In the genomic region with DNA sequence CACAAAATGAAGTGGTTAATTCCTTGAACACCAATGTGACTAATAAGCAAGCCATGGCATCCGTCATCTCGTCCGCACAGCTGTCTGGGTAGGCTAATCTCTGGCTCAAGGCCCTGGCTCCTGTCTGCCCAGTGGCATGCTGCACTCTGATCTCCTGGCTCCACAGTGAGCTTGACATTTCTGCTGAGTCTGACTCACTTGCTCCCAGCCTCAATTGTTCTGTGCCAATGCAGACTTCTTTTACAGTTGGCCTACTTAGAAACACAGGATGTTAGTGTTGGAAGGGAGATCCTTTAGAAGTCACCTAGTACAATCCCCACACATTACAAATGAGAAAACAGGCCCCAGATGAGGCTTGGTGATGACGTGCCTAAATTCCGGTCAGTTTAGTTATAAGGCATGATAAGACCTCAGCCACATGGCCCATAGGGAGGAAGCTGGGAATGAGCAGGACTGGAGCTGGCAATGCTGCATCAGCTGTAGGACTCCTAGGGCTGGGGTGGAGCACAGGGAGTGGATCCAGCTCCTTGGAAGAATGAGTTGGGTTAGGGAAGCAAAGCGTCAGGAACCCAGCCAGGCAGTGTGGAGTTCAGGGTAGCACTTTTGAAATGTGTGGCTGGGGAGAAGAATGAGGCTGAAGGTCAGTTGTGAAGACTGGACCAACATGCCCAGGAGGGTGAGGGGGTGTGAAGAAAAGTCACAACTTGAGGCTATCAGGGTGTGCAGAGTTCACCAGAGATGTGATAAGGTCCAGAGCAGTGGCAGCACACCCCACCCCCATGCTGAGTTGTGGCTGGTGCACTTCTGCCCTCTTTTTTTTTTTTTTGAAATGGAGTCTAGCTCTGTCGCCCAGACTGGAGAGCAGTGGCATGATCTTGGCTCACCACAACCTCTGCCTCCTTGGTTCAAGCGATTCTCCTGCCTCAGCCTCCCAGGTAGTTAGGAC, we compare ENCODE assay signal across 10 cellular contexts.
DNase-seq lines count a peak whose midpoint lies in the region; ATAC-seq and TF ChIP-seq lines count a peak whose summit lies in the region.
"Had no signal": no experiment of that assay in that cellular context is flagged by ENCODE, and none has a peak within 500 bp of the region (broad histone marks: within the 10 kb centered on the region; RNA-seq: fewer than 3 reads in every experiment).

No MANE protein-coding gene starts in this region.

- no peaks in the 10 kb centered on the region for H3K9me3 ChIP-seq in lung (ENCODE audit: control insufficient read depth in 2 of 2, insufficient read depth in 1 of 2, low read length in 1 of 2)
- H3K9me3 ChIP-seq in uterus, result no peaks in the 10 kb centered on the region

- DNase-seq in NCI-H2196 (lab: John Stamatoyannopoulos, UW; ENCODE audit: unreplicated experiment) (peak; percentile 33), NCI-H2196 treated with DMSO at 0.1 percent for 48 hours (lab: John Stamatoyannopoulos, UW; ENCODE audit: unreplicated experiment) (no peak), dorsolateral prefrontal cortex (peak in 3 of 10 donors; percentile 11 to 55 (median 46)), lung (ENCODE audit: low spot score) (peak; percentile 55), uterus (peak; percentile 34 to 72), NCI-H1092 treated with DMSO at 0.1 percent for 48 hours (lab: John Stamatoyannopoulos, UW) (no peak), NCI-H510A (lab: John Stamatoyannopoulos, UW) (no peak)

- no peak for TF ChIP-seq POLR2A in uterus (IDR thresholded peaks at IDR 0.05)

- peak; percentile 54 for ATAC-seq in lung (ENCODE audit: insufficient read depth, low FRiP score)
- no peak for ATAC-seq in HG02884 (IDR thresholded peaks at IDR 0.05; ENCODE audit: unreplicated experiment)
- ATAC-seq: HCT116 had no signal

- intact Hi-C loops in dorsolateral prefrontal cortex (cut with DNase I), result no loop called here
- intact Hi-C loops in uterus (cut with DNase I; ENCODE audit: low total_unique reads), result no loop called here

- H3K27me3 ChIP-seq in dorsolateral prefrontal cortex, result no peaks in the 10 kb centered on the region
- H3K27me3 ChIP-seq in lung (ENCODE audit: control insufficient read depth, insufficient read depth), result no peaks in the 10 kb centered on the region
- H3K27me3 ChIP-seq in uterus, result no peaks in the 10 kb centered on the region

- H3K36me3 ChIP-seq in lung (ENCODE audit: control insufficient read depth in 2 of 2, insufficient read depth in 2 of 2, low read length in 2 of 2) (no peaks in the 10 kb centered on the region), uterus (no peaks in the 10 kb centered on the region)

- peak overlapping the region in 40 of 59 donors; percentile 1 to 74 (median 49) for H3K27ac ChIP-seq in dorsolateral prefrontal cortex
- H3K27ac ChIP-seq in lung (ENCODE audit: low read depth in 1 of 2, low read length in 1 of 2), result peak overlapping the region; percentile 71 to 85
- peak overlapping the region; percentile 37 to 44 for H3K27ac ChIP-seq in uterus
- H3K27ac ChIP-seq: 22Rv1 had no signal

- H3K4me3 ChIP-seq in dorsolateral prefrontal cortex (no peak overlapping the region), lung (no peak overlapping the region), uterus (no peak overlapping the region)

- TF ChIP-seq CTCF in dorsolateral prefrontal cortex (IDR thresholded peaks at IDR 0.05 in 54 of 56, conservative IDR thresholded peaks at IDR 0.05 in 2 of 56; ENCODE audit: low read depth in 1 of 56, partially characterized antibody in 56 of 56) (no peak), lung (IDR thresholded peaks at IDR 0.05; ENCODE audit: control extremely low read depth, extremely low read depth) (no peak), uterus (IDR thresholded peaks at IDR 0.05) (peak in 1 of 4 experiments; percentile 3)

- WGBS in lung, 2 donors, result 65 to 77% methylated on average over 8 of the region's 8 CpGs

- H3K4me1 ChIP-seq in lung (ENCODE audit: control insufficient read depth in 2 of 2, insufficient read depth in 2 of 2, low read length in 2 of 2), result peaks cover 12 to 15% of the 10 kb centered on the region in 2 donors
- no peaks in the 10 kb centered on the region for H3K4me1 ChIP-seq in uterus

Comparison
In these comparisons a context has a peak if more than half of its experiments do, and no peak if none do; other contexts are left out.
1. DNase-seq: peak in NCI-H2196 (single experiment), lung (single experiment) and uterus (2 of 2); none in NCI-H2196 treated with DMSO at 0.1 percent for 48 hours (single experiment), NCI-H1092 treated with DMSO at 0.1 percent for 48 hours (single experiment) and NCI-H510A (single experiment).
2. Peak in every context shown above with its lines, with median percentiles within 50 percentile points of each other: H3K27ac ChIP-seq.